ENCODE assay signal across 16 cellular contexts in genomic region chr18:37309059-37309458, GRCh38.
DNase-seq lines count a peak whose midpoint lies in the region; ATAC-seq, FAIRE-seq and TF ChIP-seq lines count a peak whose summit lies in the region.
"Had no signal": no experiment of that assay in that cellular context is flagged by ENCODE, and none has a peak within 500 bp of the region (broad histone marks: within the 10 kb centered on the region; RNA-seq: fewer than 3 reads in every experiment).

No MANE protein-coding gene starts in this region.

- no peak for TF ChIP-seq CTCF in GM13977 (IDR thresholded peaks at IDR 0.05; ENCODE audit: extremely low read depth, insufficient read depth, missing control alignments)

- in situ Hi-C loops in GM13977 (cut with MboI; ENCODE audit: low pct_unique_long_range_greater_than_20kb, low sequenced_read_pairs, unreplicated experiment), result no loop called here

- ATAC-seq in esophagus mucosa (peak; percentile 14), GM21723 (IDR thresholded peaks at IDR 0.05; ENCODE audit: unreplicated experiment) (no peak)

- 0 to 26% (median 6%) methylated on average over 1 of the region's 1 CpG for WGBS in small intestine, 3 donors

- H3K36me3 ChIP-seq in small intestine (ENCODE audit: control insufficient read depth in 2 of 2, insufficient read depth in 2 of 2, low read length in 2 of 2), result no peaks in the 10 kb centered on the region
- H3K36me3 ChIP-seq: neutrophil, right atrium auricular region had no signal

- H3K9me3 ChIP-seq in small intestine (ENCODE audit: control insufficient read depth, low read depth), result no peaks in the 10 kb centered on the region
- H3K9me3 ChIP-seq: A549, neutrophil, right atrium auricular region had no signal

- H3K4me1 ChIP-seq in small intestine (ENCODE audit: control insufficient read depth in 2 of 2, insufficient read depth in 1 of 2, low read depth in 1 of 2, low read length in 1 of 2), result no peaks in the 10 kb centered on the region
- H3K4me1 ChIP-seq: A549, right atrium auricular region had no signal

- FAIRE-seq in small intestine (lab: Jason Lieb, UNC), result no peak
- FAIRE-seq: A549 had no signal

- H3K27ac ChIP-seq in small intestine (ENCODE audit: low read depth in 1 of 2, low read length in 1 of 2), result no peak overlapping the region
- H3K27ac ChIP-seq: A549, neutrophil, right atrium auricular region had no signal

- H3K27me3 ChIP-seq in small intestine (ENCODE audit: control insufficient read depth in 2 of 2, insufficient read depth in 2 of 2, low read length in 2 of 2), result no peaks in the 10 kb centered on the region
- H3K27me3 ChIP-seq: neutrophil, right atrium auricular region had no signal

- DNase-seq in NCI-H2196 (lab: John Stamatoyannopoulos, UW; ENCODE audit: unreplicated experiment), result peak; percentile 13
- DNase-seq in NCI-H2196 treated with DMSO at 0.1 percent for 48 hours (lab: John Stamatoyannopoulos, UW; ENCODE audit: unreplicated experiment), result no peak
- peak; percentile 19 for DNase-seq in NCI-H510A (lab: John Stamatoyannopoulos, UW)
- DNase-seq in small intestine, result peak; percentile 48
- no peak for DNase-seq in GM13977 (ENCODE audit: low spot score)
- no peak for DNase-seq in GM03348 (ENCODE audit: low spot score)
- DNase-seq: hypothalamus, kidney glomerular epithelial cell, midbrain, NCI-H2227 treated with DMSO at 0.1 percent for 48 hours, SHP77 treated with DMSO at 0.1 percent for 48 hours had no signal

- no peak overlapping the region for H3K4me3 ChIP-seq in small intestine (ENCODE audit: low read depth in 1 of 2, low read length in 2 of 2)
- H3K4me3 ChIP-seq: A549, right atrium auricular region had no signal

Comparison
In these comparisons a context has a peak if more than half of its experiments do, and no peak if none do; other contexts are left out.
1. DNase-seq: peak in NCI-H2196 (single experiment), NCI-H510A (single experiment) and small intestine (single experiment); none in NCI-H2196 treated with DMSO at 0.1 percent for 48 hours (single experiment), GM13977 (single experiment) and GM03348 (single experiment).